1 cellular context compared by ENCODE assay signal in genomic region chr12:108306014-108306501, GRCh38.
TF ChIP-seq lines count a peak whose summit lies in the region.

No MANE protein-coding gene starts in this region.

TF ChIP-seq in IMR-90, 13 proteins besides CTCF, POLR2A, EP300 and RAD21:
- TF ChIP-seq NFE2L2 (IDR thresholded peaks at IDR 0.05; ENCODE audit: low read depth, low read length) (no peak), FOS (IDR thresholded peaks at IDR 0.05; ENCODE audit: low read depth, low read length) (no peak), CEBPB (IDR thresholded peaks at IDR 0.05; ENCODE audit: low read depth, low read length) (no peak), MAFK (IDR thresholded peaks at IDR 0.05; ENCODE audit: low read depth, low read length) (no peak), CHD1 (IDR thresholded peaks at IDR 0.05; ENCODE audit: low read depth, low read length) (no peak), MXI1 (IDR thresholded peaks at IDR 0.05; ENCODE audit: borderline replicate concordance, low read depth, low read length) (no peak), SMC3 (IDR thresholded peaks at IDR 0.05; ENCODE audit: low read depth, low read length) (no peak), RCOR1 (IDR thresholded peaks at IDR 0.05; ENCODE audit: insufficient replicate concordance, low read length) (no peak), MAZ (IDR thresholded peaks at IDR 0.05; ENCODE audit: borderline replicate concordance, low read depth, low read length) (no peak), ELK1 (IDR thresholded peaks at IDR 0.05; ENCODE audit: borderline replicate concordance, low read depth, low read length) (no peak), RFX5 (IDR thresholded peaks at IDR 0.05; ENCODE audit: low read depth, low read length) (no peak), BHLHE40 (IDR thresholded peaks at IDR 0.05; ENCODE audit: low read depth, low read length) (no peak), USF2 (IDR thresholded peaks at IDR 0.05; ENCODE audit: low read depth, low read length) (no peak)
TF ChIP-seq in IMR-90: peak in this region for 0.
